33 cellular contexts compared by ENCODE assay signal in genomic region chr18:23056315-23056714, GRCh38.
"Had no signal": no experiment of that assay in that cellular context is flagged by ENCODE, and none has a peak within 500 bp of the region (broad histone marks: within the 10 kb centered on the region; RNA-seq: fewer than 3 reads in every experiment).

No MANE protein-coding gene starts in this region.

- H3K36me3 Mint-ChIP-seq: activated naive CD4-positive, alpha-beta T cell treated with anti-CD3 and anti-CD28 coated beads, Interleukin-2, amount 50 U/mL, for 24 hours; activated naive CD8-positive, alpha-beta T cell treated with anti-CD3 and anti-CD28 coated beads, Interleukin-2, amount 10 ng/mL, durations not matched to agents 7 days and 5 days had no signal

- H3K36me3 ChIP-seq: ascending aorta, cardiac muscle cell, MG63, SJSA1 had no signal

- H3K4me3 ChIP-seq: ascending aorta, cardiac muscle cell, MG63, SJSA1 had no signal

- H3K9me3 Mint-ChIP-seq: activated CD8-positive, alpha-beta T cell treated with anti-CD3 and anti-CD28 coated beads for 36 hours; activated naive CD4-positive, alpha-beta T cell treated with anti-CD3 and anti-CD28 coated beads, Interleukin-2, amount 50 U/mL, for 24 hours; activated naive CD8-positive, alpha-beta T cell treated with anti-CD3 and anti-CD28 coated beads, Interleukin-2, amount 10 ng/mL, durations not matched to agents 7 days and 5 days; activated T-cell treated with anti-CD3 and anti-CD28 coated beads, Interleukin-2, amount 50 U/mL, for 72 hours; activated T-helper 17 cell treated with anti-CD3 and anti-CD28 coated beads, Interleukin-2, amount 50 U/mL, for 72 hours; central memory CD8-positive, alpha-beta T cell; T-helper 1 cell treated with Interleukin-12 subunit alpha and Interleukin-12 subunit beta and Interleukin-4 antibody, amounts not matched to agents 30 μg/mL and 1 μg/mL, for 36 hours; T-helper 2 cell treated with Interferon-gamma antibody and Interleukin-4, amounts not matched to agents 5 μg/mL and 100 μg/mL, for 36 hours had no signal

- H3K27ac Mint-ChIP-seq: activated CD8-positive, alpha-beta T cell treated with anti-CD3 and anti-CD28 coated beads for 36 hours; activated naive CD4-positive, alpha-beta T cell treated with anti-CD3 and anti-CD28 coated beads, Interleukin-2, amount 50 U/mL, for 24 hours; activated naive CD8-positive, alpha-beta T cell treated with anti-CD3 and anti-CD28 coated beads, Interleukin-2, amount 10 ng/mL, durations not matched to agents 7 days and 5 days; activated T-cell treated with anti-CD3 and anti-CD28 coated beads, Interleukin-2, amount 50 U/mL, for 72 hours; activated T-helper 17 cell treated with anti-CD3 and anti-CD28 coated beads, Interleukin-2, amount 50 U/mL, for 72 hours; T-helper 1 cell treated with Interleukin-12 subunit alpha and Interleukin-12 subunit beta and Interleukin-4 antibody, amounts not matched to agents 30 μg/mL and 1 μg/mL, for 36 hours; T-helper 2 cell treated with Interferon-gamma antibody and Interleukin-4, amounts not matched to agents 5 μg/mL and 100 μg/mL, for 36 hours had no signal

- ATAC-seq: activated CD8-positive, alpha-beta T cell treated with anti-CD3 and anti-CD28 coated beads for 36 hours; activated T-cell treated with anti-CD3 and anti-CD28 coated beads, Interleukin-2, amount 50 U/mL, for 72 hours; activated T-helper 17 cell treated with anti-CD3 and anti-CD28 coated beads, Interleukin-2, amount 50 U/mL, for 72 hours; Panc1 had no signal

- H3K9me3 ChIP-seq: ascending aorta, MG63, SJSA1, SK-N-SH had no signal

- H3K4me3 Mint-ChIP-seq: activated CD8-positive, alpha-beta T cell treated with anti-CD3 and anti-CD28 coated beads for 36 hours; activated naive CD4-positive, alpha-beta T cell treated with anti-CD3 and anti-CD28 coated beads, Interleukin-2, amount 50 U/mL, for 24 hours; activated naive CD8-positive, alpha-beta T cell treated with anti-CD3 and anti-CD28 coated beads, Interleukin-2, amount 10 ng/mL, durations not matched to agents 7 days and 5 days; activated T-cell treated with anti-CD3 and anti-CD28 coated beads, Interleukin-2, amount 50 U/mL, for 72 hours; activated T-helper 17 cell treated with anti-CD3 and anti-CD28 coated beads, Interleukin-2, amount 50 U/mL, for 72 hours; central memory CD8-positive, alpha-beta T cell; T-helper 1 cell treated with Interleukin-12 subunit alpha and Interleukin-12 subunit beta and Interleukin-4 antibody, amounts not matched to agents 30 μg/mL and 1 μg/mL, for 36 hours; T-helper 2 cell treated with Interferon-gamma antibody and Interleukin-4, amounts not matched to agents 5 μg/mL and 100 μg/mL, for 36 hours had no signal

- DNase-seq: activated CD4-positive, alpha-beta T cell treated with anti-CD3 and anti-CD28 coated beads for 1 hour; activated CD4-positive, alpha-beta T cell treated with anti-CD3 and anti-CD28 coated beads for 48 hours; activated CD4-positive, CD25-positive, alpha-beta regulatory T cell; activated CD8-positive, alpha-beta T cell treated with anti-CD3 and anti-CD28 coated beads for 36 hours; activated effector memory CD4-positive, alpha-beta T cell treated with anti-CD3 and anti-CD28 coated beads, Interleukin-2, amount 50 U/mL, for 16 hours; activated naive CD4-positive, alpha-beta T cell; activated naive CD8-positive, alpha-beta T cell treated with anti-CD3 and anti-CD28 coated beads, Interleukin-2, amount 10 ng/mL, durations not matched to agents 7 days and 5 days; activated T-cell treated with anti-CD3 and anti-CD28 coated beads, Interleukin-2, amount 50 U/mL, for 1 hour; activated T-cell treated with anti-CD3 and anti-CD28 coated beads, Interleukin-2, amount 50 U/mL, for 72 hours; amygdala; Kasumi-1; KG1; MG63; NCI-H1048; NCI-H1105 treated with DMSO at 0.1 percent for 48 hours; NCI-H1436 treated with DMSO at 0.1 percent for 48 hours; NCI-H1694 treated with DMSO at 0.1 percent for 48 hours; NCI-H2029; NCI-H2107; NCI-H2171; NCI-H510A treated with DMSO at 0.1 percent for 48 hours; NCI-H69; SHP77 had no signal

- H3K27ac ChIP-seq: ascending aorta, cardiac muscle cell, SJSA1 had no signal

- H3K27me3 ChIP-seq: ascending aorta, cardiac muscle cell, MG63, SJSA1 had no signal

- H3K4me1 Mint-ChIP-seq: activated T-helper 17 cell treated with anti-CD3 and anti-CD28 coated beads, Interleukin-2, amount 50 U/mL, for 72 hours had no signal

- H3K27me3 Mint-ChIP-seq: activated CD8-positive, alpha-beta T cell treated with anti-CD3 and anti-CD28 coated beads for 36 hours; activated naive CD4-positive, alpha-beta T cell treated with anti-CD3 and anti-CD28 coated beads, Interleukin-2, amount 50 U/mL, for 24 hours; activated T-helper 17 cell treated with anti-CD3 and anti-CD28 coated beads, Interleukin-2, amount 50 U/mL, for 72 hours had no signal
